8 cellular contexts compared by ENCODE assay signal in genomic region chr12:6735448-6736191, GRCh38. TPM values are rescaled to one million over a fixed set of nuclear protein-coding genes. Genes with fewer than 3 reads are reported as not detected.
DNase-seq lines count a peak whose midpoint lies in the region; ATAC-seq and TF ChIP-seq lines count a peak whose summit lies in the region.

No MANE protein-coding gene starts in this region.

- no peaks in the 10 kb centered on the region for H3K27me3 ChIP-seq in HL-60 (ENCODE audit: insufficient read depth, poor library complexity, severe bottlenecking)
- no peaks in the 10 kb centered on the region for H3K27me3 ChIP-seq in PC-3 (ENCODE audit: low read length)
- H3K27me3 ChIP-seq in cardiac muscle cell: no peaks in the 10 kb centered on the region

- BruUV-seq in Calu3 (replicated peaks; lab: Mats Ljungman, UMichigan) (no TSS peak), PC-3 (replicated peaks; lab: Mats Ljungman, UMichigan) (no TSS peak)

- peaks cover 8% of the 10 kb centered on the region for H3K4me1 Mint-ChIP-seq in Calu3 (ENCODE audit: low read depth, unreplicated experiment)
- H3K4me1 Mint-ChIP-seq in activated naive CD8-positive, alpha-beta T cell treated with anti-CD3 and anti-CD28 coated beads, Interleukin-2, amount 10 ng/mL, durations not matched to agents 7 days and 5 days: peaks cover 8% of the 10 kb centered on the region

- H3K4me3 ChIP-seq in HL-60 (replicated peaks; ENCODE audit: insufficient read depth, low read length): no peak overlapping the region
- no peak overlapping the region for H3K4me3 ChIP-seq in PC-3 (ENCODE audit: low read length)
- no peak overlapping the region for H3K4me3 ChIP-seq in cardiac muscle cell

- no peak overlapping the region for H3K4me3 Mint-ChIP-seq in Calu3 (ENCODE audit: low read depth, unreplicated experiment)
- no peak overlapping the region for H3K4me3 Mint-ChIP-seq in activated naive CD8-positive, alpha-beta T cell treated with anti-CD3 and anti-CD28 coated beads, Interleukin-2, amount 10 ng/mL, durations not matched to agents 7 days and 5 days

- peaks cover 5% of the 10 kb centered on the region for H3K4me1 ChIP-seq in PC-3 (ENCODE audit: insufficient read depth, low read length)
- peaks cover 3% of the 10 kb centered on the region for H3K4me1 ChIP-seq in cardiac muscle cell (ENCODE audit: low read depth)

- intact Hi-C loops in Calu3 (cut with micrococcal nuclease; ENCODE audit: unreplicated experiment): loop anchor here (1.0 kb wide), 2 partner anchors 44 to 90 kb away; no protein-coding TSS in a partner anchor
- intact Hi-C loops in PC-3 (cut with micrococcal nuclease): loop anchor here (1.0 kb wide), 2 partner anchors 44 to 90 kb away; no protein-coding TSS in a partner anchor
- intact Hi-C loops in posterior cingulate gyrus (cut with DNase I): loop anchor here (5.0 kb wide), 2 partner anchors 42 to 92 kb away; partner anchors contain the start of gene P3H3

- 0 out of 2 replicates have a peak overlapping the region, but pooled peaks have one; percentile 19 for H3K4me2 ChIP-seq in PC-3 (ENCODE audit: low read length)

- H3K9me3 Mint-ChIP-seq in Calu3 (ENCODE audit: low read depth, unreplicated experiment): no peaks in the 10 kb centered on the region
- H3K9me3 Mint-ChIP-seq in activated naive CD8-positive, alpha-beta T cell treated with anti-CD3 and anti-CD28 coated beads, Interleukin-2, amount 10 ng/mL, durations not matched to agents 7 days and 5 days: no peaks in the 10 kb centered on the region

- H3K36me3 Mint-ChIP-seq in Calu3 (ENCODE audit: insufficient read depth, unreplicated experiment): no peaks in the 10 kb centered on the region
- peaks cover 7% of the 10 kb centered on the region for H3K36me3 Mint-ChIP-seq in activated naive CD8-positive, alpha-beta T cell treated with anti-CD3 and anti-CD28 coated beads, Interleukin-2, amount 10 ng/mL, durations not matched to agents 7 days and 5 days

- H3K36me3 ChIP-seq in PC-3 (ENCODE audit: low read depth, low read length): no peaks in the 10 kb centered on the region
- H3K36me3 ChIP-seq in cardiac muscle cell: peaks cover 3% of the 10 kb centered on the region

- H3F3A ChIP-seq in PC-3 (ENCODE audit: low read length, unreplicated experiment): no peaks in the 10 kb centered on the region

- no peak overlapping the region for H3K9ac ChIP-seq in PC-3 (ENCODE audit: low read length)

- no peaks in the 10 kb centered on the region for H3K27me3 Mint-ChIP-seq in Calu3 (ENCODE audit: unreplicated experiment)
- H3K27me3 Mint-ChIP-seq in activated naive CD8-positive, alpha-beta T cell treated with anti-CD3 and anti-CD28 coated beads, Interleukin-2, amount 10 ng/mL, durations not matched to agents 7 days and 5 days: no peaks in the 10 kb centered on the region

- no peak overlapping the region for H3K27ac Mint-ChIP-seq in Calu3 (ENCODE audit: unreplicated experiment)
- peak overlapping the region; percentile 11 for H3K27ac Mint-ChIP-seq in activated naive CD8-positive, alpha-beta T cell treated with anti-CD3 and anti-CD28 coated beads, Interleukin-2, amount 10 ng/mL, durations not matched to agents 7 days and 5 days

- no peaks in the 10 kb centered on the region for H3K9me2 ChIP-seq in PC-3 (replicated peaks; ENCODE audit: low read length)

- POLR2A ChIA-PET in PC-3 (lab: Charles Lee; ENCODE audit: unreplicated experiment): no interaction called here
- POLR2A ChIA-PET in activated naive CD8-positive, alpha-beta T cell treated with anti-CD3 and anti-CD28 coated beads, Interleukin-2, amount 10 ng/mL, durations not matched to agents 7 days and 5 days (lab: Charles Lee): no interaction called here

- ATAC-seq in PC-3 (peak; percentile 99), GM21723 (IDR thresholded peaks at IDR 0.05; ENCODE audit: unreplicated experiment) (no peak), HG03521 (IDR thresholded peaks at IDR 0.05; ENCODE audit: unreplicated experiment) (no peak)
- peak; percentile 86 for ATAC-seq in activated naive CD8-positive, alpha-beta T cell treated with anti-CD3 and anti-CD28 coated beads, Interleukin-2, amount 10 ng/mL, durations not matched to agents 7 days and 5 days (ENCODE audit: low read depth)

- no peaks in the 10 kb centered on the region for H4K20me1 ChIP-seq in PC-3 (ENCODE audit: low read length)

- no peaks in the 10 kb centered on the region for H3K79me2 ChIP-seq in PC-3 (ENCODE audit: low read length)

- no peak overlapping the region for H3K27ac ChIP-seq in HL-60 (replicated peaks)
- peak overlapping the region; percentile 21; the same call in 1 of the 2 replicates for H3K27ac ChIP-seq in PC-3 (ENCODE audit: low read length)
- H3K27ac ChIP-seq in cardiac muscle cell: peak overlapping the region; percentile 37

- peak overlapping the region; percentile 54 for H2AFZ ChIP-seq in PC-3 (ENCODE audit: low read length)

- DNase-seq in Calu3: peak; percentile 58
- DNase-seq in HL-60 (ENCODE audit: low read depth in 1 of 2, low spot score in 1 of 2): peak in 1 of 2 experiments; percentile 54
- peak; percentile 63 for DNase-seq in PC-3
- DNase-seq in activated naive CD8-positive, alpha-beta T cell treated with anti-CD3 and anti-CD28 coated beads, Interleukin-2, amount 10 ng/mL, durations not matched to agents 7 days and 5 days: peak; percentile 55
- peak; percentile 72 to 76 for DNase-seq in cardiac muscle cell (ENCODE audit: low read depth in 1 of 2, low spot score in 1 of 2)
- peak; percentile 52 to 97 (median 74) for DNase-seq in posterior cingulate gyrus

- no peak for TF ChIP-seq CTCF in Calu3 (IDR thresholded peaks at IDR 0.05; ENCODE audit: unreplicated experiment)
- peak; percentile 72 for TF ChIP-seq CTCF in HL-60 (IDR thresholded peaks at IDR 0.05; ENCODE audit: insufficient read depth, low read length)
- peak; percentile 86 for TF ChIP-seq CTCF in PC-3 (conservative IDR thresholded peaks at IDR 0.05; ENCODE audit: low read depth, low read length)
- TF ChIP-seq CTCF in cardiac muscle cell (IDR thresholded peaks at IDR 0.05; ENCODE audit: low read depth, low read length): peak; percentile 83

- H3K9me3 ChIP-seq in PC-3 (ENCODE audit: low read length): no peaks in the 10 kb centered on the region
- no peaks in the 10 kb centered on the region for H3K9me3 ChIP-seq in cardiac muscle cell (ENCODE audit: low read depth)

- CTCF ChIA-PET in Calu3 (lab: Charles Lee) (no interaction called here), PC-3 (lab: Charles Lee) (interaction anchor here (0.5 kb wide), 2 partner anchors 17 to 19 kb away, joined by 3 to 4 read pairs; partner anchors contain the start of gene MLF2)

RNA-seq across cellular contexts. Expression of gene COPS7A, which starts 11.8 kb away (rescaled TPM):
- total RNA-seq in Calu3 (2022): 47.3 and 55.3 TPM in 2 replicates
- 82.3 and 86.9 TPM in 2 replicates for total RNA-seq in PC-3 (2014; rRNA removed)
- total RNA-seq in activated naive CD8-positive, alpha-beta T cell treated with anti-CD3 and anti-CD28 coated beads, Interleukin-2, amount 10 ng/mL, durations not matched to agents 7 days and 5 days: 10 to 100 TPM; 29.8 to 35.6 TPM
- 71.0 and 82.1 TPM in 2 replicates for total RNA-seq in cardiac muscle cell
- polyA plus RNA-seq in cardiac muscle cell: 97.7 and 108 TPM in 2 replicates

RNA-seq across cellular contexts. Expression of gene MLF2, which starts 17.3 kb away (rescaled TPM):
- 176 and 183 TPM in 2 replicates for total RNA-seq in Calu3 (2022)
- total RNA-seq in PC-3 (2014; rRNA removed): 222 and 248 TPM in 2 replicates
- total RNA-seq in activated naive CD8-positive, alpha-beta T cell treated with anti-CD3 and anti-CD28 coated beads, Interleukin-2, amount 10 ng/mL, durations not matched to agents 7 days and 5 days: 100 to 1,000 TPM; 108 to 118 TPM
- total RNA-seq in cardiac muscle cell: 342 and 449 TPM in 2 replicates
- 575 and 592 TPM in 2 replicates for polyA plus RNA-seq in cardiac muscle cell

RNA-seq across cellular contexts. Expression of gene PTMS, which starts 30.5 kb away (rescaled TPM):
- 53.5 and 62.9 TPM in 2 replicates for total RNA-seq in Calu3 (2022)
- total RNA-seq in PC-3 (2014; rRNA removed): 46.4 and 84.7 TPM in 2 replicates
- total RNA-seq in activated naive CD8-positive, alpha-beta T cell treated with anti-CD3 and anti-CD28 coated beads, Interleukin-2, amount 10 ng/mL, durations not matched to agents 7 days and 5 days: 10 to 100 TPM; 36.2 to 43.5 TPM
- 194 and 290 TPM in 2 replicates for total RNA-seq in cardiac muscle cell
- 426 and 467 TPM in 2 replicates for polyA plus RNA-seq in cardiac muscle cell

RNA-seq across cellular contexts. Expression of gene PIANP, which starts 35.0 kb away (rescaled TPM):
- total RNA-seq in Calu3 (2022) (not detected in 2 replicates), PC-3 (2014; rRNA removed) (not detected in 2 replicates), cardiac muscle cell (0.36 and 5.5 TPM in 2 replicates)
- 1 to 10 TPM in 1 of 2 experiments, under 1 TPM in 1; 0.75 to 1.1 TPM for total RNA-seq in activated naive CD8-positive, alpha-beta T cell treated with anti-CD3 and anti-CD28 coated beads, Interleukin-2, amount 10 ng/mL, durations not matched to agents 7 days and 5 days
- 4.1 and 5.0 TPM in 2 replicates for polyA plus RNA-seq in cardiac muscle cell

RNA-seq across cellular contexts. Expression of gene LAG3, which starts 36.7 kb away (rescaled TPM):
- 0.34 TPM in 1 of 2 replicates, not detected in the other for total RNA-seq in Calu3 (2022)
- 0.40 and 0.58 TPM in 2 replicates for total RNA-seq in PC-3 (2014; rRNA removed)
- 10 to 100 TPM; 46.6 to 52.1 TPM for total RNA-seq in activated naive CD8-positive, alpha-beta T cell treated with anti-CD3 and anti-CD28 coated beads, Interleukin-2, amount 10 ng/mL, durations not matched to agents 7 days and 5 days
- 0.15 TPM in 1 of 2 replicates, not detected in the other for total RNA-seq in cardiac muscle cell
- polyA plus RNA-seq in cardiac muscle cell: 0.34 TPM in 1 of 2 replicates, not detected in the other

Comparison
In these comparisons a context has a peak if more than half of its experiments do, and no peak if none do; other contexts are left out.
1. ATAC-seq: peak in PC-3 (single experiment) and activated naive CD8-positive, alpha-beta T cell treated with anti-CD3 and anti-CD28 coated beads, Interleukin-2, amount 10 ng/mL, durations not matched to agents 7 days and 5 days (single experiment); none in GM21723 (single experiment) and HG03521 (single experiment).